In the genomic region with DNA sequence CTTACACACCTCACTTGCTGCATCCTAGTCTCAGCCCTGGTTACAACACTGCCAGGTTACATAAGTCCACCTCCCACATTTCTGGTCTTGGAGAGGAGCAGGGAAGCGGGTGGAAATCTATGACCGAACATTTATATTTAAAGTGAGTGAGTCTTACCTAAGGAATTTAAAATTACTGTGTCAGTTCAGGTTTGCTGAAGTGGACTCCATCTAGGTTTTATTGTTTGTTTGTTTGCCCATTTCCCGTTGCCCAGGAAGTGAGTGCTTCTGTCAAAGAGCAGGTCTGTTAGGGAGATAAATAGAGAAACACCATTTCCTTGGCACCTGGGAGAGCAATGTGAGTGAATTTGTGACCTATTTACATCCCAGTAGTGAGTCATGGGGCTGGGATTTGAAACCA, we compare ENCODE assay signal across 23 cellular contexts.
DNase-seq lines count a peak whose midpoint lies in the region; ATAC-seq and TF ChIP-seq lines count a peak whose summit lies in the region.
"Had no signal": no experiment of that assay in that cellular context is flagged by ENCODE, and none has a peak within 500 bp of the region (broad histone marks: within the 10 kb centered on the region; RNA-seq: fewer than 3 reads in every experiment).

No MANE protein-coding gene starts in this region.

- DNase-seq in DMS53 treated with DMSO at 0.1 percent for 48 hours (lab: John Stamatoyannopoulos, UW; ENCODE audit: unreplicated experiment) (peak; percentile 54), NCI-H2029 treated with DMSO at 0.1 percent for 48 hours (lab: John Stamatoyannopoulos, UW) (peak; percentile 79), mammary epithelial cell (peak; percentile 62), hepatocyte (ENCODE audit: low spot score) (peak; percentile 17), NOMO-1 (lab: John Stamatoyannopoulos, UW; ENCODE audit: unreplicated experiment in 2 of 2) (no peak), chondrocyte (ENCODE audit: low spot score) (no peak)
- no peak for DNase-seq in activated naive CD4-positive, alpha-beta T cell treated with anti-CD3 and anti-CD28 coated beads, Interleukin-2, amount 50 U/mL, for 16 hours
- DNase-seq: activated B cell treated with CpG ODN at 0.5 μM for 24 hours; activated CD4-positive, alpha-beta memory T cell treated with anti-CD3 and anti-CD28 coated beads, Interleukin-2, amount 10 ng/mL, durations not matched to agents 7 days and 5 days; activated gamma-delta T cell; activated T-cell treated with anti-CD3 and anti-CD28 coated beads for 4 hours; brain microvascular endothelial cell; CD8-positive, alpha-beta memory T cell; cortex of kidney; HCEC 1CT; KBM-7; NCI-H526; SK-N-SH; stimulated activated CD4-positive, alpha-beta T cell treated with anti-CD3 and anti-CD28 coated beads, Interleukin-4, amount 100 ng/mL, for 1 hour; stomach had no signal

- no peak overlapping the region for H3K27ac Mint-ChIP-seq in chondrocyte (ENCODE audit: unreplicated experiment)
- H3K27ac Mint-ChIP-seq: activated B cell treated with CpG ODN at 0.5 μM for 24 hours; activated CD4-positive, alpha-beta memory T cell treated with anti-CD3 and anti-CD28 coated beads, Interleukin-2, amount 10 ng/mL, durations not matched to agents 7 days and 5 days; CD8-positive, alpha-beta memory T cell; T-helper 2 cell treated with Interferon-gamma antibody and Interleukin-4, amounts not matched to agents 5 μg/mL and 100 μg/mL, for 36 hours had no signal

- H3K4me3 ChIP-seq in mammary epithelial cell (replicated peaks in 1 of 3; ENCODE audit: insufficient read depth in 1 of 3, low read depth in 2 of 3, low read length in 3 of 3) (no peak overlapping the region), hepatocyte (no peak overlapping the region)
- H3K4me3 ChIP-seq: stomach had no signal

- peaks cover 6% of the 10 kb centered on the region for H3K27me3 ChIP-seq in mammary epithelial cell (ENCODE audit: insufficient read depth, low read length)
- H3K27me3 ChIP-seq in hepatocyte = no peaks in the 10 kb centered on the region
- H3K27me3 ChIP-seq: brain microvascular endothelial cell, stomach had no signal

- intact Hi-C loops in mammary epithelial cell (cut with micrococcal nuclease) = no loop called here

- H3K4me1 ChIP-seq in mammary epithelial cell (ENCODE audit: insufficient read depth, low read length) (no peaks in the 10 kb centered on the region), hepatocyte (ENCODE audit: insufficient read depth) (no peaks in the 10 kb centered on the region)
- H3K4me1 ChIP-seq: stomach had no signal

- H3K9me2 ChIP-seq in hepatocyte (replicated peaks; ENCODE audit: insufficient read depth) = no peaks in the 10 kb centered on the region
- H3K9me2 ChIP-seq: SK-N-SH had no signal

- H3K9me3 ChIP-seq in mammary epithelial cell (replicated peaks; ENCODE audit: insufficient read depth, low read length) (no peaks in the 10 kb centered on the region), hepatocyte (ENCODE audit: low read depth) (no peaks in the 10 kb centered on the region)
- H3K9me3 ChIP-seq: SK-N-SH had no signal

- no peaks in the 10 kb centered on the region for H3K79me2 ChIP-seq in mammary epithelial cell (ENCODE audit: insufficient read depth, low read length)
- H3K79me2 ChIP-seq in hepatocyte = no peaks in the 10 kb centered on the region

- no peak overlapping the region for H3K4me3 Mint-ChIP-seq in chondrocyte (ENCODE audit: unreplicated experiment)
- H3K4me3 Mint-ChIP-seq: activated B cell treated with CpG ODN at 0.5 μM for 24 hours; activated CD4-positive, alpha-beta memory T cell treated with anti-CD3 and anti-CD28 coated beads, Interleukin-2, amount 10 ng/mL, durations not matched to agents 7 days and 5 days; CD8-positive, alpha-beta memory T cell; T-helper 2 cell treated with Interferon-gamma antibody and Interleukin-4, amounts not matched to agents 5 μg/mL and 100 μg/mL, for 36 hours had no signal

- in situ Hi-C loops in mammary epithelial cell (cut with MboI; ENCODE audit: low sequenced_read_pairs in 2 of 2) = no loop called here

- no peak for ATAC-seq in GM21526 (IDR thresholded peaks at IDR 0.05; ENCODE audit: low FRiP score, unreplicated experiment)
- ATAC-seq: Panc1 had no signal

- H2AFZ ChIP-seq in mammary epithelial cell (ENCODE audit: low read depth, low read length) (no peak overlapping the region), hepatocyte (no peak overlapping the region)

- H3K4me1 Mint-ChIP-seq in chondrocyte (ENCODE audit: low read depth) = no peaks in the 10 kb centered on the region
- H3K4me1 Mint-ChIP-seq: activated B cell treated with CpG ODN at 0.5 μM for 24 hours; activated CD4-positive, alpha-beta memory T cell treated with anti-CD3 and anti-CD28 coated beads, Interleukin-2, amount 10 ng/mL, durations not matched to agents 7 days and 5 days; CD8-positive, alpha-beta memory T cell had no signal

- CTCF ChIA-PET in mammary epithelial cell (lab: Charles Lee; ENCODE audit: low non-redundant PET) = no interaction called here

- BruUV-seq in mammary epithelial cell (replicated peaks; lab: Mats Ljungman, UMichigan) = no TSS peak

- dilution Hi-C loops in mammary epithelial cell (cut with HindIII; ENCODE audit: low sequenced_read_pairs) = no loop called here

- H3K27ac ChIP-seq in mammary epithelial cell (ENCODE audit: insufficient read depth, low read depth, low read length) (no peak overlapping the region), hepatocyte (no peak overlapping the region)
- H3K27ac ChIP-seq: brain microvascular endothelial cell, stomach had no signal

- H3K36me3 Mint-ChIP-seq in chondrocyte (ENCODE audit: low read depth) = no peaks in the 10 kb centered on the region
- H3K36me3 Mint-ChIP-seq: CD8-positive, alpha-beta memory T cell had no signal

- H4K20me1 ChIP-seq in mammary epithelial cell (ENCODE audit: insufficient read depth, low read length) (no peaks in the 10 kb centered on the region), hepatocyte (ENCODE audit: insufficient read depth, poor library complexity, severe bottlenecking) (no peaks in the 10 kb centered on the region)

- TF ChIP-seq CTCF in mammary epithelial cell (conservative IDR thresholded peaks at IDR 0.05 in 1 of 2, IDR thresholded peaks at IDR 0.05 in 1 of 2; ENCODE audit: extremely low read depth in 1 of 2, insufficient read depth in 1 of 2, low read depth in 1 of 2, low read length in 2 of 2) (no peak), hepatocyte (IDR thresholded peaks at IDR 0.05; ENCODE audit: poor library complexity) (no peak), chondrocyte (IDR thresholded peaks at IDR 0.05) (no peak)

- no peak overlapping the region for H3K9ac ChIP-seq in mammary epithelial cell (ENCODE audit: insufficient read depth, low read length)
- H3K9ac ChIP-seq: SK-N-SH had no signal

- H3K36me3 ChIP-seq in mammary epithelial cell (ENCODE audit: insufficient read depth, low read length) (no peaks in the 10 kb centered on the region), hepatocyte (replicated peaks; ENCODE audit: insufficient read depth, low read depth) (no peaks in the 10 kb centered on the region)
- H3K36me3 ChIP-seq: brain microvascular endothelial cell, stomach had no signal

- H3K27me3 Mint-ChIP-seq in chondrocyte (ENCODE audit: low read depth) = peaks cover 1% of the 10 kb centered on the region
- H3K27me3 Mint-ChIP-seq: activated B cell treated with CpG ODN at 0.5 μM for 24 hours; activated CD4-positive, alpha-beta memory T cell treated with anti-CD3 and anti-CD28 coated beads, Interleukin-2, amount 10 ng/mL, durations not matched to agents 7 days and 5 days had no signal

- no peaks in the 10 kb centered on the region for H3K9me3 Mint-ChIP-seq in chondrocyte (ENCODE audit: low read depth)
- H3K9me3 Mint-ChIP-seq: activated B cell treated with CpG ODN at 0.5 μM for 24 hours; activated CD4-positive, alpha-beta memory T cell treated with anti-CD3 and anti-CD28 coated beads, Interleukin-2, amount 10 ng/mL, durations not matched to agents 7 days and 5 days; T-helper 2 cell treated with Interferon-gamma antibody and Interleukin-4, amounts not matched to agents 5 μg/mL and 100 μg/mL, for 36 hours had no signal

- WGBS in mammary epithelial cell (ENCODE audit: low coverage, missing lambda C conversion rate) = 56% methylated on average over 3 of the region's 3 CpGs
- 64% methylated on average over 3 of the region's 3 CpGs for WGBS in hepatocyte (ENCODE audit: low lambda C conversion rate, missing lambda C conversion rate)

- H3K4me2 ChIP-seq in mammary epithelial cell (ENCODE audit: insufficient read depth, low read depth, low read length) (no peak overlapping the region), hepatocyte (no peak overlapping the region)
- H3K4me2 ChIP-seq: SK-N-SH had no signal

Comparison
In these comparisons a context has a peak if more than half of its experiments do, and no peak if none do; other contexts are left out.
1. DNase-seq: peak in DMS53 treated with DMSO at 0.1 percent for 48 hours (single experiment), NCI-H2029 treated with DMSO at 0.1 percent for 48 hours (single experiment), mammary epithelial cell (single experiment) and hepatocyte (single experiment); none in NOMO-1 (0 of 2), chondrocyte (single experiment) and activated naive CD4-positive, alpha-beta T cell treated with anti-CD3 and anti-CD28 coated beads, Interleukin-2, amount 50 U/mL, for 16 hours (single experiment).